ENCODE assay signal across 8 cellular contexts in the genomic region with DNA sequence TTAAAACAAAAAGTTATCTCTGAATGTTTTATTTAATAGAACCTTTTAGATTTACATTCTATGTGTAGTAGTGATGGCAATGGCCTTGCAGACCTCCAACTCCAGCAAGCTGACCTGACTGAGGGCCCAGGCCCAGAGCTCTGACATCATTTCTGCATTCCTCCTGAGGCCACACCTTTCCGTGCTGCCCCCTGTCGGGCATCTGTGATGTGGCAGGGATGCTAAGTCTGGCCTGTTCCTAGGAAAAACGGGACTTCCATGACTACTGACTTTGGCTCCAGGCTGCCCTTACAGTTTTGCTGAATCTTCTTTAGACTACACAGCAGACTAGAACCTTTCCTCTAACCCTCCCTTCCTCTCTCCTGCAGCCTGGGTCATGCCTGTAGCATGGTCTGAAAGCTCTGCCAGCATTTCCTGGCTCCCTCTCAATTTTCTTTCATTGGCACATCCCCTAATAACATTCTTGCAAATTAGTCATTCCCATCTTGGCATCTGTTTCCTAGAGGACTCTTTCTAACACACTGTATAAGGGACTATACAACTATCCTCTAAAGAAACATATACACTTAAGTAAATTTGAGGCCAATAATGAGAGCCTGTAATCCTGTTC.
DNase-seq lines count a peak whose midpoint lies in the region; ATAC-seq and TF ChIP-seq lines count a peak whose summit lies in the region.

No MANE protein-coding gene starts in this region.

- intact Hi-C loops in posterior cingulate gyrus (cut with DNase I), result no loop called here

- DNase-seq in GM12865 (ENCODE audit: low read depth) (peak; percentile 34), SW 1271 (lab: John Stamatoyannopoulos, UW) (peak; percentile 9 to 22), left kidney (ENCODE audit: low read depth, low spot score) (peak; percentile 24), dermis blood vessel endothelial cell (no peak), posterior cingulate gyrus (no peak)
- no peak for DNase-seq in central memory CD4-positive, alpha-beta T cell

- no peak overlapping the region for H3K4me3 ChIP-seq in GM12865 (ENCODE audit: low read depth, low read length)

- ATAC-seq in HG02885 (IDR thresholded peaks at IDR 0.05; ENCODE audit: poor library complexity, unreplicated experiment), result peak; percentile 89
- ATAC-seq in GM21526 (IDR thresholded peaks at IDR 0.05; ENCODE audit: low FRiP score, unreplicated experiment), result no peak

- TF ChIP-seq CTCF in GM12865 (IDR thresholded peaks at IDR 0.05; ENCODE audit: insufficient read depth, low read depth, low read length, missing control alignments), result peak; percentile 68

Comparison
In these comparisons a context has a peak if more than half of its experiments do, and no peak if none do; other contexts are left out.
1. DNase-seq: peak in GM12865 (single experiment), SW 1271 (2 of 2) and left kidney (single experiment); none in dermis blood vessel endothelial cell (single experiment), central memory CD4-positive, alpha-beta T cell (single experiment) and posterior cingulate gyrus (0 of 10).